Comparison of ENCODE assay signal across 9 cellular contexts in genomic region chr1:86445919-86446318, GRCh38. TPM values are rescaled to one million over a fixed set of nuclear protein-coding genes. Genes with fewer than 3 reads are reported as not detected.
"Had no signal": no experiment of that assay in that cellular context is flagged by ENCODE, and none has a peak within 500 bp of the region (broad histone marks: within the 10 kb centered on the region; RNA-seq: fewer than 3 reads in every experiment).

No MANE protein-coding gene starts in this region.

- ATAC-seq: GM23338 had no signal

- H3K4me3 Mint-ChIP-seq: GM23338, H9 had no signal

- DNase-seq: H9, HCEC 1CT, IMR-90, KG1 had no signal

- H3K27ac Mint-ChIP-seq: GM23338, H9 had no signal

- H3K9me3 Mint-ChIP-seq: GM23338, H9 had no signal

- FAIRE-seq: H1, H54, HTR-8/SVneo had no signal

- H3K4me3 ChIP-seq: GM23338 had no signal

- H3K4me2 ChIP-seq: GM23338 had no signal

- H2AFZ ChIP-seq: GM23338 had no signal

RNA-seq across cellular contexts. Expression of gene CLCA2, which starts 21.9 kb away (rescaled TPM):
- total RNA-seq: GM23338, H1, H9, HT-29 had no signal
- polyA plus RNA-seq: GM23338, H1 had no signal

RNA-seq across cellular contexts. Expression of gene CLCA1, which starts 22.8 kb away (rescaled TPM):
- total RNA-seq: GM23338, H1, H9, HT-29, IMR-90 had no signal
- polyA plus RNA-seq: GM23338, H1, IMR-90 had no signal
